In genomic region chr7:122143751-122144711, GRCh38 we compare ENCODE assay signal across 8 cellular contexts. TPM values are rescaled to one million over a fixed set of nuclear protein-coding genes. Genes with fewer than 3 reads are reported as not detected.
DNase-seq lines count a peak whose midpoint lies in the region; ATAC-seq and TF ChIP-seq lines count a peak whose summit lies in the region.

Gene AASS (minus strand): TSS chr7:122144249. CDS start chr7:122133726, 10,523 bp downstream.

- H3K36me3 ChIP-seq in skeletal muscle tissue (ENCODE audit: control insufficient read depth in 3 of 3, insufficient read depth in 3 of 3, low read length in 3 of 3): no peaks in the 10 kb centered on the region

- H3K4me1 ChIP-seq in skeletal muscle tissue (ENCODE audit: control insufficient read depth in 3 of 3, insufficient read depth in 3 of 3, low read length in 3 of 3): peaks cover 8 to 18% (median 9%) of the 10 kb centered on the region in 3 donors

- ATAC-seq in HG02884 (IDR thresholded peaks at IDR 0.05; ENCODE audit: unreplicated experiment): peak; percentile 100
- peak; percentile 92 to 93 for ATAC-seq in activated CD4-positive, CD25-positive, alpha-beta regulatory T cell treated with anti-CD3 and anti-CD28 coated beads, Interleukin-2, amount 50 U/mL, for 24 hours

- DNase-seq in GM13977 (ENCODE audit: low spot score): peak; percentile 80
- DNase-seq in NCI-H2029 (lab: John Stamatoyannopoulos, UW): peak; percentile 73
- peak; percentile 70 for DNase-seq in central memory CD4-positive, alpha-beta T cell
- DNase-seq in iPS-NIHi7 (ENCODE audit: extremely low spot score): peak; percentile 96
- DNase-seq in NOMO-1 treated with dmso at 0.1 percent for 144 hours (lab: John Stamatoyannopoulos, UW; ENCODE audit: unreplicated experiment): no peak

- H3K27ac ChIP-seq in skeletal muscle tissue (ENCODE audit: low read depth, low read length): peak within 1 kb of the TSS; percentile 96

- no peaks in the 10 kb centered on the region for H3K9me3 ChIP-seq in skeletal muscle tissue (ENCODE audit: control insufficient read depth in 3 of 3, low read length in 3 of 3)

- in situ Hi-C loops in GM13977 (cut with MboI; ENCODE audit: low pct_unique_long_range_greater_than_20kb, low sequenced_read_pairs, unreplicated experiment): no loop called here

- H3K27me3 ChIP-seq in skeletal muscle tissue (ENCODE audit: control insufficient read depth in 3 of 3, insufficient read depth in 3 of 3, low read length in 3 of 3): no peaks in the 10 kb centered on the region

- peak within 1 kb of the TSS; percentile 82 to 89 (median 86) for H3K4me3 ChIP-seq in skeletal muscle tissue (ENCODE audit: low read length in 3 of 3)

- H3K9ac ChIP-seq in skeletal muscle tissue (ENCODE audit: low read depth in 1 of 3, low read length in 3 of 3): peak within 1 kb of the TSS; percentile 82 to 91 (median 83)

- TF ChIP-seq CTCF in GM13977 (IDR thresholded peaks at IDR 0.05; ENCODE audit: extremely low read depth, insufficient read depth, missing control alignments): no peak

RNA-seq across cellular contexts. Expression of gene AASS, which starts in this region (rescaled TPM):
- total RNA-seq in skeletal muscle tissue: 32.4 TPM
